In genomic region chr10:76108563-76108962, GRCh38 we compare ENCODE assay signal across 8 cellular contexts.
"Had no signal": no experiment of that assay in that cellular context is flagged by ENCODE, and none has a peak within 500 bp of the region (broad histone marks: within the 10 kb centered on the region; RNA-seq: fewer than 3 reads in every experiment).

No MANE protein-coding gene starts in this region.

- H3K9me3 ChIP-seq: HAP-1 had no signal

- H3K27ac Mint-ChIP-seq: HFFc6 had no signal

- H3K4me1 ChIP-seq: HAP-1 had no signal

- H3K4me3 Mint-ChIP-seq: HFFc6 had no signal

- H3K27ac ChIP-seq: GM23248 had no signal

- H3K9me3 Mint-ChIP-seq: HFFc6 had no signal

- H3K4me3 ChIP-seq: GM23248, HAP-1, K562 had no signal

- H2AFZ ChIP-seq: GM23248 had no signal

- H3K36me3 ChIP-seq: HAP-1 had no signal

- ATAC-seq: HCT116, K562 had no signal

- H3K9ac ChIP-seq: GM23248 had no signal

- DNase-seq: GM23248, GOT3, H7, HFFc6, IMR-90 had no signal
